22 cellular contexts compared by ENCODE assay signal in the genomic region with DNA sequence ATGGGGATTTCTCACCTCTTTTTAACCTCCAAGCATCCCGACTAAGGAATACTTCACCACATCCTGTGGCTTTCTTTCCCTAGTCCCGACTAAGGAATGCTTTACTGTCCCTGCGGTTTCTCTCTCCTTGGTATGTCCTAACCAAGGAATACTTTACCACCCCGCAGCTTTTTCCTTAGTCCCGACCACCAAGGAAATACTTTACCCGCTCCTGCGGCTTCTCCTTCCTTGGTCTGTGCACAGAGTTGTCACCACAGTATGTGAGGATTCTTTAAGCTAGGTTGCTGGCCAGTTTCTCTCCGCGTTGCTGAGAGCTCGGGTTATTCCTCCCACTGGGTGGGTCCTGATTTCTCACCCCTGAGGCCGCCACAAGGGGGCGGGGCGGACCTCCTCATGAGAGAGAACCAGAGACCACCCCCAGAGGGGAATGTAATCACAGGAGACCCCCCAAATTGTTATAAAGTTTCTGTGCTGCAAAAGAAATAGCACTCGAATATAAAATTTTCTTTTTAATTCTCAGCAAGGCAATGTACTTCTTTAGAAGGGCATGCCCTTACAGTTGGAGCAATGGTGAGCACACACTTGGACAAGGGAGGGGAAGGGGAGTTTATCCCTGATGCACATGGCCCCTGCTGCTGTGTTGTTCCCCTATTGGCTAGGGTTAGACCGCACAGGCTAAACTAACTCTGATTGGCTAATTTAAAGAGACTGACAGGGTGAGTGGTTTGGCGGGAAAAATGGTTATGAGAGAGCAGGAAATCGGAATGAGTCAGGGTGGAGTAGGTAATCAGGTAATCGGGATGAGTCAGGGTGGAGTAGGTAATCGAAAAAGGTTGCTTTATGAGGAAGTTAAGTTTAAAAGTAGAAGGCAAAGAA. TPM values are rescaled to one million over a fixed set of nuclear protein-coding genes. Genes with fewer than 3 reads are reported as not detected.
DNase-seq lines count a peak whose midpoint lies in the region; TF ChIP-seq lines count a peak whose summit lies in the region.
"Had no signal": no experiment of that assay in that cellular context is flagged by ENCODE, and none has a peak within 500 bp of the region (broad histone marks: within the 10 kb centered on the region; RNA-seq: fewer than 3 reads in every experiment).

No MANE protein-coding gene starts in this region.

- DNase-seq in WERI-Rb-1 (no peak), fibroblast of villous mesenchyme (ENCODE audit: low read depth) (peak; percentile 52), stomach (no peak), COLO668 (lab: John Stamatoyannopoulos, UW; ENCODE audit: unreplicated experiment) (no peak), germinal center (ENCODE audit: low spot score) (no peak)
- no peak for DNase-seq in activated T-cell treated with anti-CD3 and anti-CD28 coated beads, Interleukin-2, amount 50 U/mL, for 1 hour
- DNase-seq: activated CD8-positive, alpha-beta memory T cell treated with anti-CD3 and anti-CD28 coated beads, Interleukin-2, amount 50 U/mL, for 48 hours; amygdala; effector CD4-positive, alpha-beta T cell; hippocampal formation; islet precursor cell; KBM-7; NCI-H1092; NCI-H2029; NCI-H446 treated with DMSO at 0.1 percent for 48 hours; pancreas; SIG-M5; sigmoid colon; stimulated activated naive CD8-positive, alpha-beta T cell treated with anti-CD3 and anti-CD28 coated beads, Interleukin-15, Interleukin-2, amounts not matched to agents 100 U/mL and 50 U/mL, for 24 hours had no signal

- no peak overlapping the region for H3K4me3 ChIP-seq in WERI-Rb-1 (ENCODE audit: low read depth, low read length)
- H3K4me3 ChIP-seq in fibroblast of villous mesenchyme (ENCODE audit: low read depth, low read length): no peak overlapping the region
- no peak overlapping the region for H3K4me3 ChIP-seq in stomach
- H3K4me3 ChIP-seq: pancreas, sigmoid colon, tibial nerve had no signal

- TF ChIP-seq CTCF in C4-2B (conservative IDR thresholded peaks at IDR 0.05) (peak; percentile 14), GM12873 (IDR thresholded peaks at IDR 0.05; ENCODE audit: insufficient read depth, low read depth, low read length, missing control alignments) (peak; percentile 6), WERI-Rb-1 (IDR thresholded peaks at IDR 0.05; ENCODE audit: low read depth, low read length) (peak; percentile 13; the same call in 1 of the 2 replicates), fibroblast of villous mesenchyme (IDR thresholded peaks at IDR 0.05; ENCODE audit: insufficient read depth, low read depth, low read length) (peak; percentile 14), stomach (IDR thresholded peaks at IDR 0.05) (no peak)

- H3K4me1 ChIP-seq in stomach: no peaks in the 10 kb centered on the region
- H3K4me1 ChIP-seq: pancreas, sigmoid colon, tibial nerve had no signal

- H3K9me3 ChIP-seq in WERI-Rb-1 (ENCODE audit: severe bottlenecking) (no peaks in the 10 kb centered on the region), stomach (no peaks in the 10 kb centered on the region)
- H3K9me3 ChIP-seq: pancreas, sigmoid colon, tibial nerve had no signal

- no peak for TF ChIP-seq POLR2A in stomach (IDR thresholded peaks at IDR 0.05)

- H3K27me3 ChIP-seq in WERI-Rb-1 (ENCODE audit: insufficient read depth, low read depth, severe bottlenecking) (no peaks in the 10 kb centered on the region), stomach (no peaks in the 10 kb centered on the region)
- H3K27me3 ChIP-seq: pancreas, sigmoid colon, tibial nerve had no signal

- H3K27ac ChIP-seq in C4-2B (no peak overlapping the region), WERI-Rb-1 (no peak overlapping the region), stomach (no peak overlapping the region)
- H3K27ac ChIP-seq: pancreas, sigmoid colon, tibial nerve had no signal

- WGBS in stomach, 5 donors: 84 to 90% (median 86%) methylated on average over 19 of the region's 19 CpGs

- intact Hi-C loops in stomach (cut with DNase I; ENCODE audit: low total_unique reads): no loop called here

- no peak for TF ChIP-seq EP300 in stomach (IDR thresholded peaks at IDR 0.05)

- H3K36me3 ChIP-seq in WERI-Rb-1: no peaks in the 10 kb centered on the region
- no peaks in the 10 kb centered on the region for H3K36me3 ChIP-seq in stomach
- H3K36me3 ChIP-seq: pancreas, sigmoid colon, tibial nerve had no signal

RNA-seq across cellular contexts. Expression of a gene that starts 12.8 kb away (rescaled TPM):
- 8.4 and 9.9 TPM in 2 replicates for total RNA-seq in fibroblast of villous mesenchyme
- total RNA-seq in stomach: 1 to 10 TPM in 3 of 5 donors, under 1 TPM in 1, not detected in 1; 0.87 to 8.0 (median 2.2) TPM
- polyA plus RNA-seq in stomach: 1 to 10 TPM; 1.4 to 3.7 (median 2.9) TPM

RNA-seq across cellular contexts. Expression of a gene that starts 13.2 kb away (rescaled TPM):
- total RNA-seq in fibroblast of villous mesenchyme: 6.1 and 7.8 TPM in 2 replicates
- total RNA-seq in stomach: 10 to 100 TPM in 2 of 5 donors, 1 to 10 TPM in 3; 3.1 to 68.3 (median 8.9) TPM
- polyA plus RNA-seq in stomach: 10 to 100 TPM; 38.5 to 42.0 (median 40.8) TPM

Comparison
In these comparisons a context has a peak if more than half of its experiments do, and no peak if none do; other contexts are left out.
1. CTCF ChIP-seq: peak in C4-2B (single experiment), GM12873 (single experiment), WERI-Rb-1 (single experiment) and fibroblast of villous mesenchyme (single experiment); none in stomach (0 of 7).